7 cellular contexts compared by ENCODE assay signal in the genomic region with DNA sequence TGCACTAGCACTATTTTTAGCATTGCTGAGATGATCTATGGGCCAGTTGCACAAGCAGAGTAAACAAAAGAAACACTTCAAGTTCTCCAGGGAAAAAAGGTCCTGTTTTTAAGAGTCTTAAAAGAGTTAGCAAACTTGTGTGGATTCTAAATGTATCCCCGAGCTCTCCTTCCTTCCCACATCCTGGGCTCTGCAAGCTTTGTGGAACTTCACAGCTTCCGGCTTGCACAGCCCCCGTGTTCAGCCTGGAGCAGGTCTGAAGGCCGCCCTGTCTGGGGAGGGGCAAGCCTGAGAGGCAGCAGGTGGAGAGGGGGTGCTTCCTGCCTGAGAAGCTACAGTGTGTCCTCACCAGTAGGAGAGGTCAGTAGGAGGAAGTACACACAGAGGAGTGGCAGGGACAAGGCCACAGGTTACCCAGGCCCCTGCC. TPM values are rescaled to one million over a fixed set of nuclear protein-coding genes. Genes with fewer than 3 reads are reported as not detected.
A peak's percentile ranks its signal among the peaks of the same experiment; 100 is the strongest.
DNase-seq lines count a peak whose midpoint lies in the region; ATAC-seq and TF ChIP-seq lines count a peak whose summit lies in the region.

No MANE protein-coding gene starts in this region.

- H3K4me3 Mint-ChIP-seq in H9, result peak overlapping the region in 1 of 2 experiments; percentile 12; a peak in 2 of 5 replicates
- H3K4me3 Mint-ChIP-seq in stimulated activated effector memory CD8-positive, alpha-beta T cell treated with anti-CD3 and anti-CD28 coated beads, Interleukin-12 subunit alpha, Interleukin-12 subunit beta, amount 100 ng/mL, for 72 hours, result no peak overlapping the region

- H3K27ac ChIP-seq in H9 (ENCODE audit: insufficient read length, low read depth, low read length), result no peak overlapping the region
- peak overlapping the region in 4 of 5 donors; percentile 45 to 90 (median 77) for H3K27ac ChIP-seq in adrenal gland

- H3T11ph ChIP-seq in H9 (ENCODE audit: low read length), result no peak overlapping the region

- no peak overlapping the region for H4K8ac ChIP-seq in H9 (replicated peaks; ENCODE audit: insufficient read length, low read depth, low read length)

- DNase-seq in ELF-1 (ENCODE audit: low read depth, low spot score) (peak; percentile 36), H9 (peak; percentile 78), NCI-H69 (lab: John Stamatoyannopoulos, UW) (peak; percentile 93), adrenal gland (peak in 5 of 7 donors; percentile 43 to 64 (median 54)), iPS DF 19.7 (ENCODE audit: low read depth, low spot score) (peak; percentile 52)
- DNase-seq in stimulated activated effector memory CD8-positive, alpha-beta T cell treated with anti-CD3 and anti-CD28 coated beads, Interleukin-12 subunit alpha, Interleukin-12 subunit beta, amount 100 ng/mL, for 72 hours (ENCODE audit: low spot score in 2 of 2), result no peak

- H3K36me3 ChIP-seq in adrenal gland (replicated peaks in 1 of 2), result no peaks in the 10 kb centered on the region

- H2BK15ac ChIP-seq in H9 (ENCODE audit: low read depth, low read length), result no peak overlapping the region

- no peak overlapping the region for H2BK120ac ChIP-seq in H9 (ENCODE audit: low read depth, low read length, poor library complexity, severe bottlenecking)

- H2AFZ ChIP-seq in H9 (ENCODE audit: low read length), result no peak overlapping the region

- H4K91ac ChIP-seq in H9 (ENCODE audit: insufficient read length, low read depth, low read length), result no peak overlapping the region

- H3K9me3 ChIP-seq in H9 (ENCODE audit: control insufficient read depth, low read depth, low read length) (no peaks in the 10 kb centered on the region), adrenal gland (replicated peaks in 1 of 3) (no peaks in the 10 kb centered on the region)

- TF ChIP-seq CTCF in H9 (conservative IDR thresholded peaks at IDR 0.05) (no peak), adrenal gland (IDR thresholded peaks at IDR 0.05) (no peak)

- H3K23me2 ChIP-seq in H9 (ENCODE audit: insufficient read length, low read depth, low read length, poor library complexity, severe bottlenecking), result no peaks in the 10 kb centered on the region

- no peak overlapping the region for H2BK20ac ChIP-seq in H9 (ENCODE audit: low read depth, low read length, poor library complexity, severe bottlenecking)

- no peak overlapping the region for H3K56ac ChIP-seq in H9 (ENCODE audit: insufficient read length, low read depth, low read length)

- no peaks in the 10 kb centered on the region for H3K79me1 ChIP-seq in H9 (ENCODE audit: insufficient read depth, low read depth, low read length, poor library complexity, severe bottlenecking)

- H3K4ac ChIP-seq in H9 (ENCODE audit: low read depth, low read length), result no peak overlapping the region

- H3K4me1 ChIP-seq in H9 (ENCODE audit: insufficient read depth, low read length) (peaks cover 14% of the 10 kb centered on the region), adrenal gland (replicated peaks in 1 of 2) (peaks cover 39 to 56% of the 10 kb centered on the region in 2 donors)

- peaks cover 0 to 5% (median 3%) of the 10 kb centered on the region in 3 experiments; a peak in 6 of 7 replicates for H3K36me3 Mint-ChIP-seq in H9 (ENCODE audit: insufficient read depth in 1 of 3, low read depth in 3 of 3)
- no peaks in the 10 kb centered on the region for H3K36me3 Mint-ChIP-seq in stimulated activated effector memory CD8-positive, alpha-beta T cell treated with anti-CD3 and anti-CD28 coated beads, Interleukin-12 subunit alpha, Interleukin-12 subunit beta, amount 100 ng/mL, for 72 hours

- H3K27me3 Mint-ChIP-seq in H9 (ENCODE audit: low read depth), result no peaks in the 10 kb centered on the region

- no CpG with 5 or more reads among the region's 4 CpGs for WGBS in H9 (ENCODE audit: extremely low coverage, insufficient read length, low lambda C conversion rate)
- WGBS in adrenal gland, 4 donors, result 2 to 7% (median 4%) methylated on average over 4 of the region's 4 CpGs

- no peak overlapping the region for H2BK5ac ChIP-seq in H9 (ENCODE audit: insufficient read length, low read length)

- intact Hi-C loops in adrenal gland (cut with DNase I), result no loop called here

- no peak overlapping the region for H3K23ac ChIP-seq in H9 (ENCODE audit: insufficient read length, low read depth, low read length)

- H3K27me3 ChIP-seq in H9 (ENCODE audit: insufficient read depth, low read length) (no peaks in the 10 kb centered on the region), adrenal gland (no peaks in the 10 kb centered on the region)

- H3K18ac ChIP-seq in H9 (ENCODE audit: insufficient read length, low read depth, low read length), result no peak overlapping the region

- no peak overlapping the region for H3K14ac ChIP-seq in H9 (ENCODE audit: insufficient read depth, low read length)

- H3K4me3 ChIP-seq in adrenal gland, result peak overlapping the region in 1 of 4 donors; percentile 11

- ATAC-seq in stimulated activated effector memory CD8-positive, alpha-beta T cell treated with anti-CD3 and anti-CD28 coated beads, Interleukin-12 subunit alpha, Interleukin-12 subunit beta, amount 100 ng/mL, for 72 hours, result peak; percentile 43
- no peak for ATAC-seq in GM21367 (IDR thresholded peaks at IDR 0.05; ENCODE audit: unreplicated experiment)

- no peaks in the 10 kb centered on the region for H3K79me2 ChIP-seq in H9 (ENCODE audit: insufficient read depth, low read length)

- H2AK5ac ChIP-seq in H9 (ENCODE audit: insufficient read length, low read length), result no peak overlapping the region

- H3K27ac Mint-ChIP-seq in H9, result peak overlapping the region; percentile 21 to 63 (median 38); a peak in 6 of 7 replicates
- peak overlapping the region; percentile 84 for H3K27ac Mint-ChIP-seq in stimulated activated effector memory CD8-positive, alpha-beta T cell treated with anti-CD3 and anti-CD28 coated beads, Interleukin-12 subunit alpha, Interleukin-12 subunit beta, amount 100 ng/mL, for 72 hours

- peak in 1 of 2 donors; percentile 18 for TF ChIP-seq POLR2A in adrenal gland (IDR thresholded peaks at IDR 0.05)

- H4K5ac ChIP-seq in H9 (ENCODE audit: insufficient read length, low read depth, low read length), result no peak overlapping the region

- no peaks in the 10 kb centered on the region for H4K20me1 ChIP-seq in H9 (ENCODE audit: control insufficient read depth, insufficient read depth, insufficient read length)

- no peaks in the 10 kb centered on the region for H3K9me3 Mint-ChIP-seq in H9
- no peaks in the 10 kb centered on the region for H3K9me3 Mint-ChIP-seq in stimulated activated effector memory CD8-positive, alpha-beta T cell treated with anti-CD3 and anti-CD28 coated beads, Interleukin-12 subunit alpha, Interleukin-12 subunit beta, amount 100 ng/mL, for 72 hours

- peaks cover 24 to 29% of the 10 kb centered on the region in 2 experiments for H3K4me1 Mint-ChIP-seq in H9
- H3K4me1 Mint-ChIP-seq in stimulated activated effector memory CD8-positive, alpha-beta T cell treated with anti-CD3 and anti-CD28 coated beads, Interleukin-12 subunit alpha, Interleukin-12 subunit beta, amount 100 ng/mL, for 72 hours, result peaks cover 59% of the 10 kb centered on the region

- no peak overlapping the region for H3K9ac ChIP-seq in H9 (ENCODE audit: extremely low read depth, insufficient read length, low read length)

- no peak overlapping the region for H2BK12ac ChIP-seq in H9 (ENCODE audit: insufficient read length, low read depth, low read length)

- H3K4me2 ChIP-seq in H9 (ENCODE audit: insufficient read depth, insufficient read length, low read length), result no peak overlapping the region

RNA-seq across cellular contexts. Expression of a gene that starts 35.1 kb away (rescaled TPM):
- total RNA-seq in H9 (2021), result 3.8 and 4.2 TPM in 2 replicates
- total RNA-seq in adrenal gland, result 10 to 100 TPM in 5 of 8 donors, 1 to 10 TPM in 3; 3.0 to 62.7 (median 22.3) TPM
- 10 to 100 TPM in 2 of 3 donors, 1 to 10 TPM in 1; 3.2 to 30.8 (median 23.2) TPM for polyA plus RNA-seq in adrenal gland

Comparison
In these comparisons a context has a peak if more than half of its experiments do, and no peak if none do; other contexts are left out.
1. DNase-seq: peak in ELF-1 (single experiment), H9 (single experiment), NCI-H69 (single experiment), adrenal gland (5 of 7) and iPS DF 19.7 (single experiment); none in stimulated activated effector memory CD8-positive, alpha-beta T cell treated with anti-CD3 and anti-CD28 coated beads, Interleukin-12 subunit alpha, Interleukin-12 subunit beta, amount 100 ng/mL, for 72 hours (0 of 2).